Comparison of ENCODE assay signal across 16 cellular contexts in genomic region chr6:129801909-129802308, GRCh38. TPM values are rescaled to one million over a fixed set of nuclear protein-coding genes. Genes with fewer than 3 reads are reported as not detected.
"Had no signal": no experiment of that assay in that cellular context is flagged by ENCODE, and none has a peak within 500 bp of the region (broad histone marks: within the 10 kb centered on the region; RNA-seq: fewer than 3 reads in every experiment).

No MANE protein-coding gene starts in this region.

- H3K4me1 ChIP-seq: ascending aorta, gastrocnemius medialis, heart left ventricle, pancreas had no signal

- H3K36me3 ChIP-seq: ascending aorta, cardiac muscle cell, gastrocnemius medialis, heart left ventricle, pancreas had no signal

- H3K4me3 ChIP-seq: ascending aorta, cardiac muscle cell, gastrocnemius medialis, heart left ventricle, lung, pancreas had no signal

- H3K27me3 ChIP-seq: ascending aorta, cardiac muscle cell, gastrocnemius medialis, pancreas had no signal

- FAIRE-seq: pancreas, urothelium cell line had no signal

- H3K9me3 ChIP-seq: ascending aorta, gastrocnemius medialis, heart left ventricle, pancreas had no signal

- H3K27ac ChIP-seq: ascending aorta, cardiac muscle cell, gastrocnemius medialis, heart left ventricle, pancreas had no signal

- DNase-seq: activated CD4-positive, alpha-beta T cell treated with anti-CD3 and anti-CD28 coated beads for 1 hour; activated CD4-positive, alpha-beta T cell treated with anti-CD3 and anti-CD28 coated beads, Interleukin-2, amount 50 U/mL, for 48 hours; activated naive CD4-positive, alpha-beta T cell treated with Interleukin-2 at 50 U/mL for 16 hours; gastrocnemius medialis; heart left ventricle; naive B cell; pancreas; stimulated activated CD4-positive, alpha-beta T cell treated with anti-CD3 and anti-CD28 coated beads, Interleukin-12 subunit alpha, Interleukin-12 subunit beta, amount 100 ng/mL, for 4 hours; stimulated activated CD4-positive, alpha-beta T cell treated with anti-CD3 and anti-CD28 coated beads, Interleukin-2, amount 100 ng/mL, for 24 hours had no signal

RNA-seq across cellular contexts. Expression of gene TMEM244, which starts 59.2 kb away (rescaled TPM):
- total RNA-seq: activated T-helper 17 cell treated with anti-CD3 and anti-CD28 coated beads, Interleukin-2, amount 50 U/mL, for 72 hours; ascending aorta; cardiac muscle cell; gastrocnemius medialis; heart left ventricle; left colon; lung; pancreas had no signal
- polyA plus RNA-seq: cardiac muscle cell, heart left ventricle, lung, pancreas, thymus had no signal
